In the genomic region with DNA sequence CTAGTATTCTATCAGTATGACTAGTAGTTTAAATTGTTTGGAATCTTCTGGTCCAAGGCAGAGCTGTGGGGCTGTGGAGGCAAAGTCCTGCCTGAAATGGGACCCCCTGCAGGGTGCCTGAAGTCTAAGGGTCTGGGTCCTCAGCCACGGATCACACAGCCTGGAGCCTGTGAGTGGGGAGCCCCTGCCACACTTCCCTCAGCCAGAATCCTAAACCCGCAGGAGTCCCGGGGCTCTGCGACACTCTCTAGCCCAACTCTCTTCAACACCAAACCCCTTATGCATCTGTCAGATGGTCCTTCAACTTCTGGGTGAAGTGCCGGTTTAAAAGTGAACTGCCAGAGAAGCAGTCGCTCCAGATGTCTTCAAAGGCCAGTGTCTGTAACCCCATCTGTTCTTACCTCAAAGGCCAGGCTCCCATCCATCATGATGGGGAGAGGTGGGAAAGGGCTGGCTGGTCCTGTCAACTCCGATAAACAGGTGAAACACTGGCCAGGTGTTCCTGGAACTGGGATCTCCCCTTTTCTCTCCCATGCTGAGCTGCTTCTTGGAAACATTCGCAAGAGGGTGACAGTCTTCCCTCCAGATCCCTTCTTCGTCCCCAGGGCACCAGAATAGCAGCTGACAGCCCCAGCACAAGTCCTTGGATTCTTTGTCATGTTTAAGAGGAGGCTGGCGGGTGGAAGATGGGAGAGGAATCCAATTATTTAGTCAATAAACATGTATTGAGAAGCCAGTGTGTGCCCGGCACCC, we compare ENCODE assay signal across 16 cellular contexts. TPM values are rescaled to one million over a fixed set of nuclear protein-coding genes. Genes with fewer than 3 reads are reported as not detected.
DNase-seq lines count a peak whose midpoint lies in the region; ATAC-seq and TF ChIP-seq lines count a peak whose summit lies in the region.
"Had no signal": no experiment of that assay in that cellular context is flagged by ENCODE, and none has a peak within 500 bp of the region (broad histone marks: within the 10 kb centered on the region; RNA-seq: fewer than 3 reads in every experiment).

No MANE protein-coding gene starts in this region.

- no peaks in the 10 kb centered on the region for H3K9me3 Mint-ChIP-seq in effector memory CD8-positive, alpha-beta T cell

- no peaks in the 10 kb centered on the region for H3K36me3 Mint-ChIP-seq in effector memory CD8-positive, alpha-beta T cell (ENCODE audit: insufficient read depth)

- no peak overlapping the region for H3K4me3 ChIP-seq in upper lobe of right lung
- H3K4me3 ChIP-seq: heart right ventricle, suprapubic skin had no signal

- peaks cover 20 to 30% of the 10 kb centered on the region in 2 donors for H3K4me1 Mint-ChIP-seq in effector memory CD8-positive, alpha-beta T cell (ENCODE audit: low read depth in 2 of 2)

- in situ Hi-C loops in G401 (cut with HindIII; ENCODE audit: low sequenced_read_pairs): no loop called here

- no peak overlapping the region for H3K27ac Mint-ChIP-seq in effector memory CD8-positive, alpha-beta T cell
- H3K27ac Mint-ChIP-seq: progenitor cell of endocrine pancreas had no signal

- peak; percentile 18 for DNase-seq in Right ventricle myocardium inferior (ENCODE audit: missing footprints)
- DNase-seq in left cardiac atrium: no peak
- no peak for DNase-seq in effector memory CD8-positive, alpha-beta T cell
- peak; percentile 40 for DNase-seq in upper lobe of right lung
- no peak for DNase-seq in pons (ENCODE audit: low spot score)
- DNase-seq in G401 (ENCODE audit: low spot score): no peak
- DNase-seq: activated T-cell treated with anti-CD3 and anti-CD28 coated beads for 4 hours, anterior cingulate cortex, heart right ventricle had no signal

- H3K27ac ChIP-seq in KOPT-K1 (ENCODE audit: low read depth, low read length, poor library complexity, severe bottlenecking): peak overlapping the region; percentile 67
- no peak overlapping the region for H3K27ac ChIP-seq in upper lobe of right lung
- H3K27ac ChIP-seq: heart right ventricle, suprapubic skin, VCaP had no signal

- peaks cover 15% of the 10 kb centered on the region for H3K9me3 ChIP-seq in KOPT-K1 (ENCODE audit: insufficient read depth, low read length, poor library complexity, severe bottlenecking)
- H3K9me3 ChIP-seq in upper lobe of right lung: no peaks in the 10 kb centered on the region
- H3K9me3 ChIP-seq: heart right ventricle, suprapubic skin had no signal

- H3K4me3 Mint-ChIP-seq in effector memory CD8-positive, alpha-beta T cell: peak overlapping the region; percentile 61 to 69

- intact Hi-C loops in Right ventricle myocardium inferior (cut with DNase I) (no loop called here), left cardiac atrium (cut with DNase I) (loop anchor here in 1 of 2 donors (5.0 kb wide), 1 partner anchor 33 kb away; no protein-coding TSS in a partner anchor), upper lobe of right lung (cut with DNase I) (no loop called here)

- peaks cover 4 to 27% of the 10 kb centered on the region in 2 donors for H3K27me3 Mint-ChIP-seq in effector memory CD8-positive, alpha-beta T cell

- TF ChIP-seq CTCF in upper lobe of right lung (IDR thresholded peaks at IDR 0.05): no peak

- no peak for ATAC-seq in Right ventricle myocardium inferior
- ATAC-seq in left cardiac atrium: no peak
- ATAC-seq in effector memory CD8-positive, alpha-beta T cell (replicated peaks): no peak
- no peak for ATAC-seq in upper lobe of right lung
- ATAC-seq in HG03175 (IDR thresholded peaks at IDR 0.05; ENCODE audit: unreplicated experiment): no peak

- H3K36me3 ChIP-seq in KOPT-K1 (ENCODE audit: insufficient read depth, low read length) (no peaks in the 10 kb centered on the region), upper lobe of right lung (no peaks in the 10 kb centered on the region)
- H3K36me3 ChIP-seq: heart right ventricle, suprapubic skin had no signal

- no peaks in the 10 kb centered on the region for H3K27me3 ChIP-seq in upper lobe of right lung
- H3K27me3 ChIP-seq: suprapubic skin had no signal

- H3K4me1 ChIP-seq in upper lobe of right lung: peaks cover 16% of the 10 kb centered on the region

RNA-seq across cellular contexts. Expression of a gene that starts 45.6 kb away (rescaled TPM):
- 2.3 TPM for total RNA-seq in Right ventricle myocardium inferior
- not detected for total RNA-seq in left cardiac atrium
- not detected for total RNA-seq in upper lobe of right lung
- total RNA-seq in G401 (2014; rRNA removed; shearing (Covaris generic)): not detected in 2 replicates
- total RNA-seq: left colon, progenitor cell of endocrine pancreas, SK-MEL-5, suprapubic skin had no signal

Comparison
In these comparisons a context has a peak if more than half of its experiments do, and no peak if none do; other contexts are left out.
1. DNase-seq: peak in Right ventricle myocardium inferior (single experiment) and upper lobe of right lung (single experiment); none in left cardiac atrium (single experiment), effector memory CD8-positive, alpha-beta T cell (0 of 3), pons (single experiment) and G401 (single experiment).